ENCODE assay signal across 25 cellular contexts in genomic region chr11:36360318-36360717, GRCh38.
A peak's percentile ranks its signal among the peaks of the same experiment; 100 is the strongest.
DNase-seq lines count a peak whose midpoint lies in the region; ATAC-seq, FAIRE-seq and TF ChIP-seq lines count a peak whose summit lies in the region.
"Had no signal": no experiment of that assay in that cellular context is flagged by ENCODE, and none has a peak within 500 bp of the region (broad histone marks: within the 10 kb centered on the region; RNA-seq: fewer than 3 reads in every experiment).

No MANE protein-coding gene starts in this region.

- H3K79me2 ChIP-seq in astrocyte (ENCODE audit: insufficient read depth, low read length): no peaks in the 10 kb centered on the region
- H3K79me2 ChIP-seq in smooth muscle cell (ENCODE audit: low read depth): no peaks in the 10 kb centered on the region

- H2AFZ ChIP-seq in astrocyte (ENCODE audit: low read depth, low read length) (no peak overlapping the region), smooth muscle cell (ENCODE audit: low read depth) (peak overlapping the region; percentile 32)

- H3K27ac Mint-ChIP-seq in activated CD4-positive, alpha-beta T cell treated with anti-CD3 and anti-CD28 coated beads for 36 hours: no peak overlapping the region
- H3K27ac Mint-ChIP-seq in astrocyte (ENCODE audit: unreplicated experiment): peak overlapping the region; percentile 85
- H3K27ac Mint-ChIP-seq: H9; stimulated activated naive CD8-positive, alpha-beta T cell treated with anti-CD3 and anti-CD28 coated beads, Interleukin-15, Interleukin-2, amounts not matched to agents 100 ng/mL and 50 ng/mL, for 24 hours had no signal

- H3K4me1 ChIP-seq in astrocyte (ENCODE audit: insufficient read depth, low read length) (peaks cover 35% of the 10 kb centered on the region), smooth muscle cell (ENCODE audit: low read depth) (peaks cover 35% of the 10 kb centered on the region)
- H3K4me1 ChIP-seq: body of pancreas had no signal

- intact Hi-C loops in activated CD4-positive, alpha-beta T cell treated with anti-CD3 and anti-CD28 coated beads for 36 hours (cut with DNase I, micrococcal nuclease): no loop called here

- H3K36me3 Mint-ChIP-seq in activated CD4-positive, alpha-beta T cell treated with anti-CD3 and anti-CD28 coated beads for 36 hours (ENCODE audit: low read depth): no peaks in the 10 kb centered on the region
- H3K36me3 Mint-ChIP-seq in astrocyte (ENCODE audit: low read depth, unreplicated experiment): no peaks in the 10 kb centered on the region

- 93% methylated on average over 3 of the region's 3 CpGs for WGBS in smooth muscle cell (ENCODE audit: low lambda C conversion rate)

- H3K27ac ChIP-seq in astrocyte (ENCODE audit: low read depth, low read length) (no peak overlapping the region), smooth muscle cell (ENCODE audit: low read depth) (peak overlapping the region; percentile 92)
- H3K27ac ChIP-seq: 22Rv1, body of pancreas, esophagus muscularis mucosa, KMS-11, lower lobe of right lung, tibial artery had no signal

- no peak for FAIRE-seq in astrocyte (lab: Jason Lieb, UNC)
- FAIRE-seq: kidney, small intestine had no signal

- peak; percentile 18 for ATAC-seq in activated CD4-positive, alpha-beta T cell treated with anti-CD3 and anti-CD28 coated beads for 36 hours
- peak; percentile 28 for ATAC-seq in HG03432 (IDR thresholded peaks at IDR 0.05; ENCODE audit: unreplicated experiment)
- ATAC-seq in HG03039 (IDR thresholded peaks at IDR 0.05; ENCODE audit: unreplicated experiment): no peak
- ATAC-seq: body of pancreas had no signal

- H4K20me1 ChIP-seq in astrocyte (ENCODE audit: insufficient read depth, low read length) (no peaks in the 10 kb centered on the region), smooth muscle cell (ENCODE audit: low read depth) (no peaks in the 10 kb centered on the region)

- peaks cover 66% of the 10 kb centered on the region for H3K4me1 Mint-ChIP-seq in activated CD4-positive, alpha-beta T cell treated with anti-CD3 and anti-CD28 coated beads for 36 hours
- H3K4me1 Mint-ChIP-seq in astrocyte (ENCODE audit: low read depth, unreplicated experiment): peaks cover 44% of the 10 kb centered on the region

- in situ Hi-C loops in GM13976 (cut with MboI; ENCODE audit: low sequenced_read_pairs, unreplicated experiment): no loop called here

- no peak for DNase-seq in activated CD4-positive, alpha-beta T cell treated with anti-CD3 and anti-CD28 coated beads for 36 hours
- DNase-seq in activated CD4-positive, alpha-beta T cell treated with anti-CD3 and anti-CD28 coated beads for 48 hours: no peak
- no peak for DNase-seq in astrocyte (ENCODE audit: low read depth)
- DNase-seq in smooth muscle cell (lab: John Stamatoyannopoulos, UW; ENCODE audit: unreplicated experiment): no peak
- DNase-seq in NCI-H510A (lab: John Stamatoyannopoulos, UW): no peak
- DNase-seq in GM13976 (ENCODE audit: low spot score): no peak
- DNase-seq: activated CD4-positive, alpha-beta T cell treated with anti-CD3 and anti-CD28 coated beads for 1 hour; activated CD8-positive, alpha-beta memory T cell treated with anti-CD3 and anti-CD28 coated beads, Interleukin-2, amount 50 U/mL, for 4 hours; activated effector memory CD4-positive, alpha-beta T cell treated with Interleukin-2 at 50 U/mL for 16 hours; body of pancreas; H9; kidney; lower lobe of right lung; NCI-H187 treated with DMSO at 0.1 percent for 48 hours; NCI-H82; SHP77; small intestine; stimulated activated CD4-positive, alpha-beta T cell treated with anti-CD3 and anti-CD28 coated beads, Interleukin-4, amount 100 ng/mL, for 24 hours; tibial artery had no signal

- POLR2A ChIA-PET in activated CD4-positive, alpha-beta T cell treated with anti-CD3 and anti-CD28 coated beads for 36 hours (lab: Charles Lee): no interaction called here

- peaks cover 14% of the 10 kb centered on the region for H3F3A ChIP-seq in smooth muscle cell (ENCODE audit: low read depth)

- H3K27me3 ChIP-seq in astrocyte (ENCODE audit: insufficient read depth, low read length): no peaks in the 10 kb centered on the region
- H3K27me3 ChIP-seq in smooth muscle cell (ENCODE audit: low read depth): no peaks in the 10 kb centered on the region
- H3K27me3 ChIP-seq: body of pancreas, tibial artery had no signal

- H3K4me3 ChIP-seq in astrocyte (ENCODE audit: insufficient read depth, low read depth, low read length): no peak overlapping the region
- H3K4me3 ChIP-seq in smooth muscle cell: no peak overlapping the region
- H3K4me3 ChIP-seq: body of pancreas, esophagus muscularis mucosa, lower lobe of right lung, tibial artery had no signal

- TF ChIP-seq CTCF in astrocyte (IDR thresholded peaks at IDR 0.05; ENCODE audit: insufficient read depth, low read depth, low read length): no peak
- TF ChIP-seq CTCF in smooth muscle cell (IDR thresholded peaks at IDR 0.05; ENCODE audit: borderline replicate concordance, insufficient read depth, poor library complexity, severe bottlenecking): no peak
- no peak for TF ChIP-seq CTCF in GM13976 (IDR thresholded peaks at IDR 0.05; ENCODE audit: borderline replicate concordance, control extremely low read depth, extremely low read depth, insufficient read depth, missing control alignments)

- H3K9me3 ChIP-seq in astrocyte (ENCODE audit: insufficient read depth, low read depth, low read length) (no peaks in the 10 kb centered on the region), smooth muscle cell (replicated peaks; ENCODE audit: low read depth) (no peaks in the 10 kb centered on the region)
- H3K9me3 ChIP-seq: body of pancreas, esophagus muscularis mucosa, lower lobe of right lung, tibial artery had no signal

- no peak overlapping the region for H3K4me3 Mint-ChIP-seq in activated CD4-positive, alpha-beta T cell treated with anti-CD3 and anti-CD28 coated beads for 36 hours
- H3K4me3 Mint-ChIP-seq in astrocyte (ENCODE audit: unreplicated experiment): no peak overlapping the region
- H3K4me3 Mint-ChIP-seq: H9; stimulated activated naive CD8-positive, alpha-beta T cell treated with anti-CD3 and anti-CD28 coated beads, Interleukin-15, Interleukin-2, amounts not matched to agents 100 ng/mL and 50 ng/mL, for 24 hours had no signal

- H3K27me3 Mint-ChIP-seq in activated CD4-positive, alpha-beta T cell treated with anti-CD3 and anti-CD28 coated beads for 36 hours: peaks cover 16% of the 10 kb centered on the region
- H3K27me3 Mint-ChIP-seq in astrocyte (ENCODE audit: low read depth, unreplicated experiment): no peaks in the 10 kb centered on the region

- H3K9ac ChIP-seq in astrocyte (ENCODE audit: low read length): no peak overlapping the region
- no peak overlapping the region for H3K9ac ChIP-seq in smooth muscle cell (ENCODE audit: low read depth)
- H3K9ac ChIP-seq: KMS-11 had no signal

- no peaks in the 10 kb centered on the region for H3K9me3 Mint-ChIP-seq in activated CD4-positive, alpha-beta T cell treated with anti-CD3 and anti-CD28 coated beads for 36 hours (ENCODE audit: low read depth)
- H3K9me3 Mint-ChIP-seq in astrocyte (ENCODE audit: unreplicated experiment): no peaks in the 10 kb centered on the region
- H3K9me3 Mint-ChIP-seq: H9; stimulated activated naive CD8-positive, alpha-beta T cell treated with anti-CD3 and anti-CD28 coated beads, Interleukin-15, Interleukin-2, amounts not matched to agents 100 ng/mL and 50 ng/mL, for 24 hours had no signal

- H3K36me3 ChIP-seq in astrocyte (ENCODE audit: insufficient read depth, low read length) (no peaks in the 10 kb centered on the region), smooth muscle cell (ENCODE audit: low read depth) (no peaks in the 10 kb centered on the region)
- H3K36me3 ChIP-seq: esophagus muscularis mucosa, lower lobe of right lung, tibial artery had no signal

- H3K4me2 ChIP-seq in astrocyte (ENCODE audit: low read length) (no peak overlapping the region), smooth muscle cell (no peak overlapping the region)
- H3K4me2 ChIP-seq: KMS-11 had no signal

- CTCF ChIA-PET in activated CD4-positive, alpha-beta T cell treated with anti-CD3 and anti-CD28 coated beads for 36 hours (lab: Charles Lee): interaction anchor here (1.2 kb wide), 2 partner anchors 10 to 68 kb away, joined by 3 to 5 read pairs; no protein-coding TSS in a partner anchor
